In the genomic region with DNA sequence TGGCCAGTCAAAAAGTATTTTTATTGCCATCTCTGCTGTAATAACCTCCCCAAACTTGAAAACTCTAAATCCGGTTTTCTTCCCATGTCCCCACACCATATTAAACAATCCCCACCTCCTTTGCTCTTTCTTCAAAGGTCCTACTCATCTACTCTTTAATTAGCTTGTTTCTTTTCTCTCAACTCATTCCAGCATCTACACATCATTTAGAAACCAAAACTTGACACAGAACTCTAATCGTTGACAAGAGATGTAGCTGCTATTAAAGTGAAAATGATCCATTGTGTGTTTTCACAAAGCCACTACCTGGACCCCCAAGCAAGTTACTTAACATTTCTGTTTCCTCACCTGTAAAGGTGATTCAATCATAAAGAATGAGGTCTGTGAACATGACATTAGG, we compare ENCODE assay signal across 23 cellular contexts.
A peak's percentile ranks its signal among the peaks of the same experiment; 100 is the strongest.
DNase-seq lines count a peak whose midpoint lies in the region; ATAC-seq and TF ChIP-seq lines count a peak whose summit lies in the region.
"Had no signal": no experiment of that assay in that cellular context is flagged by ENCODE, and none has a peak within 500 bp of the region (broad histone marks: within the 10 kb centered on the region; RNA-seq: fewer than 3 reads in every experiment).

No MANE protein-coding gene starts in this region.

- no peak overlapping the region for H3K4me3 ChIP-seq in sigmoid colon
- H3K4me3 ChIP-seq: adrenal gland had no signal

- H3K4me1 ChIP-seq in sigmoid colon, result peaks cover 0 to 79% (median 62%) of the 10 kb centered on the region in 4 donors

- no peak for TF ChIP-seq CTCF in sigmoid colon (IDR thresholded peaks at IDR 0.05)

- H3K36me3 ChIP-seq in sigmoid colon, result no peaks in the 10 kb centered on the region
- H3K36me3 ChIP-seq: adrenal gland, neutrophil had no signal

- ATAC-seq in GM18519 (IDR thresholded peaks at IDR 0.05; ENCODE audit: low FRiP score, unreplicated experiment) (peak; percentile 71), GM21526 (IDR thresholded peaks at IDR 0.05; ENCODE audit: low FRiP score, unreplicated experiment) (peak; percentile 68), HG03520 (IDR thresholded peaks at IDR 0.05; ENCODE audit: unreplicated experiment) (peak; percentile 73), HG03097 (IDR thresholded peaks at IDR 0.05; ENCODE audit: low FRiP score, unreplicated experiment) (no peak)
- ATAC-seq: SK-N-SH treated with all-trans-retinoic acid at 6 μM for 48 hours, WTC11 had no signal

- TF ChIP-seq EP300 in sigmoid colon (IDR thresholded peaks at IDR 0.05), result no peak

- intact Hi-C loops in sigmoid colon (cut with DNase I), result no loop called here

- no peak for TF ChIP-seq POLR2A in sigmoid colon (IDR thresholded peaks at IDR 0.05)

- no peaks in the 10 kb centered on the region for H3K27me3 ChIP-seq in sigmoid colon
- H3K27me3 ChIP-seq: adrenal gland had no signal

- H3K9me3 ChIP-seq in sigmoid colon, result no peaks in the 10 kb centered on the region
- H3K9me3 ChIP-seq: adrenal gland, neutrophil had no signal

- DNase-seq in sigmoid colon (no peak), NCI-H1105 (lab: John Stamatoyannopoulos, UW) (no peak), occipital lobe (lab: John Stamatoyannopoulos, UW) (no peak), SKM-1 (lab: John Stamatoyannopoulos, UW; ENCODE audit: unreplicated experiment) (no peak)
- DNase-seq: activated CD4-positive, alpha-beta T cell treated with anti-CD3 and anti-CD28 coated beads, Interleukin-2, amount 50 U/mL, for 4 hours; activated effector memory CD4-positive, alpha-beta T cell treated with anti-CD3 and anti-CD28 coated beads, Interleukin-2, amount 50 U/mL, for 16 hours; adrenal gland; CD4-positive, CD25-positive, alpha-beta regulatory T cell; cortex of kidney; immature natural killer cell; NCI-H1092; NCI-H2107; retina; RPMI8226; substantia nigra; T-helper 9 cell had no signal

- peak overlapping the region; percentile 69 to 83 (median 76) for H3K27ac ChIP-seq in sigmoid colon
- H3K27ac ChIP-seq: neutrophil had no signal

- 37 to 53% methylated on average over 2 of the region's 2 CpGs for WGBS in sigmoid colon, 2 donors
